Comparison of ENCODE assay signal across 1 cellular context in the genomic region with DNA sequence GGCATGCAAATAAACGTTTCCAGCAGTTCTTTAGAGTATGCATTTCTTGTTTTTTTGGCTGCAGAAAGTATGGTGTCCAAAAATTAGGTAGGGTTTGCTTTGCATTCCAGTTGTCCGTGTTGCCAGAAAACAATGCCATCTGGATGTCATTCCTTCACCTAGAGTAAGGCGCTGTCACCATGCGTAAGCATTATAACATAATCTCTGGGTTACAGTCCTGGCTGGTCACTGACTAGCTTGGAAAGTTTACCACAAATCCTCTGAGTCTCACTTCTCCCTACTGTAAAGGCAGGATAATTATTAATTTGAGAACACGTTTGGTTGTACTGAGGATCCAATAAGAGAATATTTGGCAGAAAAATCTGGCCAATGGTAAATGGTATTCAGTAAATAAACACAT.
TF ChIP-seq lines count a peak whose summit lies in the region.

No MANE protein-coding gene starts in this region.

TF ChIP-seq in GM12878, 131 proteins besides CTCF, POLR2A, EP300 and RAD21 (continued from another document):
- TF ChIP-seq PBX3 (IDR thresholded peaks at IDR 0.05; ENCODE audit: insufficient replicate concordance, low read depth, low read length): no peak
- TF ChIP-seq RBBP5 (conservative IDR thresholded peaks at IDR 0.05): no peak
- TF ChIP-seq, protein P1, sequence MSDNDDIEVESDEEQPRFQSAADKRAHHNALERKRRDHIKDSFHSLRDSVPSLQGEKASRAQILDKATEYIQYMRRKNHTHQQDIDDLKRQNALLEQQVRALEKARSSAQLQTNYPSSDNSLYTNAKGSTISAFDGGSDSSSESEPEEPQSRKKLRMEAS (IDR thresholded peaks at IDR 0.05; ENCODE audit: low read depth, low read length): no peak
- TF ChIP-seq ZNF207 (IDR thresholded peaks at IDR 0.05; ENCODE audit: borderline replicate concordance): no peak
- no peak for TF ChIP-seq DPF2 (IDR thresholded peaks at IDR 0.05)
